13 cellular contexts compared by ENCODE assay signal in genomic region chr15:41778503-41778902, GRCh38. TPM values are rescaled to one million over a fixed set of nuclear protein-coding genes. Genes with fewer than 3 reads are reported as not detected.
A peak's percentile ranks its signal among the peaks of the same experiment; 100 is the strongest.
DNase-seq lines count a peak whose midpoint lies in the region; ATAC-seq and TF ChIP-seq lines count a peak whose summit lies in the region.
"Had no signal": no experiment of that assay in that cellular context is flagged by ENCODE, and none has a peak within 500 bp of the region (broad histone marks: within the 10 kb centered on the region; RNA-seq: fewer than 3 reads in every experiment).

No MANE protein-coding gene starts in this region.

- CTCF ChIA-PET in activated CD4-positive, alpha-beta memory T cell treated with anti-CD3 and anti-CD28 coated beads for 36 hours (lab: Charles Lee), result interaction anchor here (11.6 kb wide), 1 partner anchor 33 kb away, joined by 283 read pairs; no protein-coding TSS in a partner anchor

- H3K9me3 ChIP-seq in RWPE2 (ENCODE audit: severe bottlenecking) (no peaks in the 10 kb centered on the region), esophagus muscularis mucosa (no peaks in the 10 kb centered on the region), osteoblast (ENCODE audit: low read depth, low read length) (no peaks in the 10 kb centered on the region), mucosa of descending colon (no peaks in the 10 kb centered on the region)

- no peaks in the 10 kb centered on the region for H3K27me3 Mint-ChIP-seq in activated CD4-positive, alpha-beta memory T cell treated with anti-CD3 and anti-CD28 coated beads for 36 hours
- H3K27me3 Mint-ChIP-seq: activated CD8-positive, alpha-beta memory T cell treated with anti-CD3 and anti-CD28 coated beads, Interleukin-2, amount 10 ng/mL, durations not matched to agents 7 days and 5 days; CD4-positive, alpha-beta memory T cell had no signal

- peak overlapping the region; percentile 81 for H3K27ac ChIP-seq in RWPE2 (ENCODE audit: poor library complexity, severe bottlenecking)
- H3K27ac ChIP-seq in esophagus muscularis mucosa (replicated peaks in 1 of 4), result peak overlapping the region; percentile 54 to 95 (median 82)
- H3K27ac ChIP-seq in osteoblast (ENCODE audit: low read depth, low read length), result no peak overlapping the region

- H3K4me1 ChIP-seq in RWPE2 (ENCODE audit: insufficient read depth, poor library complexity, severe bottlenecking), result peaks cover 53% of the 10 kb centered on the region
- H3K4me1 ChIP-seq in esophagus muscularis mucosa, result peaks cover 48 to 85% (median 73%) of the 10 kb centered on the region in 4 donors
- H3K4me1 ChIP-seq in osteoblast (ENCODE audit: insufficient read depth, low read length), result peaks cover 57% of the 10 kb centered on the region
- peaks cover 16% of the 10 kb centered on the region for H3K4me1 ChIP-seq in mucosa of descending colon (ENCODE audit: low read depth)

- H3K36me3 Mint-ChIP-seq in activated CD4-positive, alpha-beta memory T cell treated with anti-CD3 and anti-CD28 coated beads for 36 hours, result no peaks in the 10 kb centered on the region

- no peak overlapping the region for H2AFZ ChIP-seq in osteoblast (ENCODE audit: low read length)

- POLR2A ChIA-PET in activated CD4-positive, alpha-beta memory T cell treated with anti-CD3 and anti-CD28 coated beads for 36 hours (lab: Charles Lee), result no interaction called here

- peaks cover 78% of the 10 kb centered on the region for H3K79me2 ChIP-seq in osteoblast (ENCODE audit: insufficient read depth, low read length)

- H3K27ac Mint-ChIP-seq in activated CD4-positive, alpha-beta memory T cell treated with anti-CD3 and anti-CD28 coated beads for 36 hours, result no peak overlapping the region
- H3K27ac Mint-ChIP-seq: activated CD8-positive, alpha-beta memory T cell treated with anti-CD3 and anti-CD28 coated beads, Interleukin-2, amount 10 ng/mL, durations not matched to agents 7 days and 5 days; endodermal cell had no signal

- no peaks in the 10 kb centered on the region for H3K27me3 ChIP-seq in RWPE2 (ENCODE audit: insufficient read depth, poor library complexity, severe bottlenecking)
- no peaks in the 10 kb centered on the region for H3K27me3 ChIP-seq in esophagus muscularis mucosa
- no peaks in the 10 kb centered on the region for H3K27me3 ChIP-seq in osteoblast (ENCODE audit: insufficient read depth, low read length)

- peak overlapping the region; percentile 96 for H3K4me2 ChIP-seq in osteoblast (ENCODE audit: insufficient read depth, low read length)

- TF ChIP-seq CTCF in HFF-Myc (IDR thresholded peaks at IDR 0.05; ENCODE audit: low read depth, low read length, missing control alignments) (no peak), RWPE2 (IDR thresholded peaks at IDR 0.05; ENCODE audit: poor library complexity, severe bottlenecking) (no peak), esophagus muscularis mucosa (IDR thresholded peaks at IDR 0.05) (no peak), osteoblast (IDR thresholded peaks at IDR 0.05; ENCODE audit: extremely low read depth, low read depth, low read length) (no peak), mucosa of descending colon (IDR thresholded peaks at IDR 0.05) (no peak)

- H3K4me3 ChIP-seq in HFF-Myc (replicated peaks; ENCODE audit: low read depth, low read length), result peak overlapping the region; percentile 56
- H3K4me3 ChIP-seq in RWPE2 (ENCODE audit: severe bottlenecking), result no peak overlapping the region
- no peak overlapping the region for H3K4me3 ChIP-seq in esophagus muscularis mucosa
- H3K4me3 ChIP-seq in osteoblast (ENCODE audit: insufficient read depth, low read length), result no peak overlapping the region
- H3K4me3 ChIP-seq in mucosa of descending colon, result no peak overlapping the region

- ATAC-seq in RWPE2 (ENCODE audit: low read depth) (no peak), mucosa of descending colon (no peak)
- ATAC-seq: activated CD8-positive, alpha-beta memory T cell treated with anti-CD3 and anti-CD28 coated beads, Interleukin-2, amount 10 ng/mL, durations not matched to agents 7 days and 5 days had no signal

- intact Hi-C loops in esophagus muscularis mucosa (cut with DNase I) (no loop called here), mucosa of descending colon (cut with DNase I, micrococcal nuclease) (no loop called here)
- intact Hi-C loops in activated CD4-positive, alpha-beta memory T cell treated with anti-CD3 and anti-CD28 coated beads for 36 hours (cut with micrococcal nuclease), result no loop called here

- H4K20me1 ChIP-seq in osteoblast (ENCODE audit: insufficient read depth, low read length), result peaks cover 42% of the 10 kb centered on the region

- no peak for TF ChIP-seq POLR2A in esophagus muscularis mucosa (IDR thresholded peaks at IDR 0.05; ENCODE audit: low read depth)

- no peak for TF ChIP-seq EP300 in esophagus muscularis mucosa (IDR thresholded peaks at IDR 0.05)

- DNase-seq in HFF-Myc (ENCODE audit: extremely low read depth, low read depth) (no peak), RWPE2 (ENCODE audit: low spot score) (no peak), esophagus muscularis mucosa (ENCODE audit: extremely low spot score) (no peak), osteoblast (ENCODE audit: insufficient read length, low spot score, missing footprints) (peak; percentile 69), mucosa of descending colon (no peak), NCI-H2196 treated with DMSO at 0.1 percent for 48 hours (lab: John Stamatoyannopoulos, UW; ENCODE audit: unreplicated experiment) (no peak)
- DNase-seq in activated CD4-positive, alpha-beta memory T cell treated with anti-CD3 and anti-CD28 coated beads for 36 hours, result no peak
- DNase-seq: activated CD8-positive, alpha-beta memory T cell treated with anti-CD3 and anti-CD28 coated beads, Interleukin-2, amount 10 ng/mL, durations not matched to agents 7 days and 5 days; activated naive CD4-positive, alpha-beta T cell treated with Interleukin-2 at 50 U/mL for 16 hours; CD4-positive, alpha-beta memory T cell; endodermal cell; NCI-H1048; SHP77 treated with DMSO at 0.1 percent for 48 hours had no signal

- H3K36me3 ChIP-seq in RWPE2 (ENCODE audit: low read depth) (peaks cover 48% of the 10 kb centered on the region), esophagus muscularis mucosa (peaks cover 0 to 3% (median 0%) of the 10 kb centered on the region in 4 donors), osteoblast (ENCODE audit: insufficient read depth, low read length) (no peaks in the 10 kb centered on the region), mucosa of descending colon (ENCODE audit: low read depth) (no peaks in the 10 kb centered on the region)

- H3K9me3 Mint-ChIP-seq in activated CD4-positive, alpha-beta memory T cell treated with anti-CD3 and anti-CD28 coated beads for 36 hours, result no peaks in the 10 kb centered on the region
- H3K9me3 Mint-ChIP-seq: CD4-positive, alpha-beta memory T cell; endodermal cell had no signal

- H3K4me1 Mint-ChIP-seq in activated CD4-positive, alpha-beta memory T cell treated with anti-CD3 and anti-CD28 coated beads for 36 hours (ENCODE audit: low read depth), result peaks cover 62% of the 10 kb centered on the region

- no peak overlapping the region for H3K4me3 Mint-ChIP-seq in activated CD4-positive, alpha-beta memory T cell treated with anti-CD3 and anti-CD28 coated beads for 36 hours
- H3K4me3 Mint-ChIP-seq: activated CD8-positive, alpha-beta memory T cell treated with anti-CD3 and anti-CD28 coated beads, Interleukin-2, amount 10 ng/mL, durations not matched to agents 7 days and 5 days; endodermal cell had no signal

RNA-seq across cellular contexts. Expression of gene MAPKBP1, which starts 4.2 kb away (rescaled TPM):
- total RNA-seq in esophagus muscularis mucosa (10 to 100 TPM; 18.2 to 54.6 (median 42.9) TPM), osteoblast (22.8 and 25.6 TPM in 2 replicates), mucosa of descending colon (10 to 100 TPM; 15.2 to 35.5 (median 16.0) TPM)
- 10 to 100 TPM; 16.1 to 16.6 TPM for total RNA-seq in activated CD4-positive, alpha-beta memory T cell treated with anti-CD3 and anti-CD28 coated beads for 36 hours

RNA-seq across cellular contexts. Expression of gene JMJD7, which starts 49.4 kb away (rescaled TPM):
- total RNA-seq in esophagus muscularis mucosa, result 1 to 10 TPM; 6.2 to 9.6 (median 7.5) TPM
- 1.2 and 1.4 TPM in 2 replicates for total RNA-seq in osteoblast
- total RNA-seq in mucosa of descending colon, result 10 to 100 TPM in 2 of 3 donors, 1 to 10 TPM in 1; 9.8 to 15.2 (median 10.8) TPM
- 10 to 100 TPM; 17.9 to 24.8 TPM for total RNA-seq in activated CD4-positive, alpha-beta memory T cell treated with anti-CD3 and anti-CD28 coated beads for 36 hours
